Comparison of ENCODE assay signal across 9 cellular contexts in genomic region chr15:79430901-79431635, GRCh38. TPM values are rescaled to one million over a fixed set of nuclear protein-coding genes. Genes with fewer than 3 reads are reported as not detected.
A peak's percentile ranks its signal among the peaks of the same experiment; 100 is the strongest.
DNase-seq lines count a peak whose midpoint lies in the region; ATAC-seq and TF ChIP-seq lines count a peak whose summit lies in the region.
"Had no signal": no experiment of that assay in that cellular context is flagged by ENCODE, and none has a peak within 500 bp of the region (broad histone marks: within the 10 kb centered on the region; RNA-seq: fewer than 3 reads in every experiment).

No MANE protein-coding gene starts in this region.

- TF ChIP-seq CTCF in esophagus muscularis mucosa (IDR thresholded peaks at IDR 0.05) (no peak), osteocyte (IDR thresholded peaks at IDR 0.05) (no peak)

- peak overlapping the region; percentile 68 for H3K4me3 Mint-ChIP-seq in osteocyte (ENCODE audit: unreplicated experiment)

- H3K9ac ChIP-seq in BLaER1, result no peak overlapping the region
- peak overlapping the region; percentile 78 for H3K9ac ChIP-seq in NT2/D1 (ENCODE audit: insufficient read length, low read depth)

- DNase-seq in NT2/D1 (ENCODE audit: low read depth, low spot score) (no peak), esophagus muscularis mucosa (ENCODE audit: extremely low spot score) (peak; percentile 85), osteocyte (ENCODE audit: extremely low spot score, unreplicated experiment) (no peak), EL (no peak), posterior vena cava (ENCODE audit: low spot score) (no peak)
- no peak for DNase-seq in stimulated activated CD4-positive, alpha-beta T cell treated with anti-CD3 and anti-CD28 coated beads, Interleukin-2, amount 100 ng/mL, for 48 hours
- DNase-seq: GF-D8 had no signal

- no peak overlapping the region for H3K27ac Mint-ChIP-seq in osteocyte (ENCODE audit: unreplicated experiment)

- H3K36me3 Mint-ChIP-seq in osteocyte (ENCODE audit: unreplicated experiment), result no peaks in the 10 kb centered on the region

- H3K27me3 Mint-ChIP-seq in osteocyte (ENCODE audit: unreplicated experiment), result peaks cover 78% of the 10 kb centered on the region

- WGBS in esophagus muscularis mucosa, result 24% methylated on average over 13 of the region's 14 CpGs

- peak overlapping the region; percentile 63 for H3K4me2 ChIP-seq in BLaER1

- H3K4me3 ChIP-seq in BLaER1 (no peak overlapping the region), NT2/D1 (ENCODE audit: insufficient read length, low read depth) (peak overlapping the region; percentile 53), esophagus muscularis mucosa (peak overlapping the region; percentile 50 to 58 (median 50))

- no peak for TF ChIP-seq EP300 in esophagus muscularis mucosa (IDR thresholded peaks at IDR 0.05)

- no peaks in the 10 kb centered on the region for H3K36me3 ChIP-seq in BLaER1
- H3K36me3 ChIP-seq in NT2/D1 (ENCODE audit: insufficient read depth, insufficient read length, low read length), result no peaks in the 10 kb centered on the region
- H3K36me3 ChIP-seq in esophagus muscularis mucosa, result no peaks in the 10 kb centered on the region

- H3K27me3 ChIP-seq in BLaER1, result peaks cover 45% of the 10 kb centered on the region
- H3K27me3 ChIP-seq in NT2/D1 (ENCODE audit: insufficient read depth, insufficient read length), result peaks cover 82% of the 10 kb centered on the region
- peaks cover 0 to 97% (median 12%) of the 10 kb centered on the region in 4 donors for H3K27me3 ChIP-seq in esophagus muscularis mucosa

- no peak for ATAC-seq in GM18907 (IDR thresholded peaks at IDR 0.05; ENCODE audit: unreplicated experiment)

- no peak for TF ChIP-seq POLR2A in esophagus muscularis mucosa (IDR thresholded peaks at IDR 0.05; ENCODE audit: low read depth)

- no peak overlapping the region for H3K27ac ChIP-seq in BLaER1
- no peak overlapping the region for H3K27ac ChIP-seq in esophagus muscularis mucosa (replicated peaks in 1 of 4)

- H3K4me1 Mint-ChIP-seq in osteocyte (ENCODE audit: unreplicated experiment), result peaks cover 10% of the 10 kb centered on the region

- no peaks in the 10 kb centered on the region for H4K20me1 ChIP-seq in BLaER1

- H3K4me1 ChIP-seq in BLaER1, result peaks cover 18% of the 10 kb centered on the region
- peaks cover 2% of the 10 kb centered on the region for H3K4me1 ChIP-seq in NT2/D1 (ENCODE audit: insufficient read depth, insufficient read length)
- peaks cover 11 to 23% (median 21%) of the 10 kb centered on the region in 4 donors for H3K4me1 ChIP-seq in esophagus muscularis mucosa

- H3K9me3 Mint-ChIP-seq in osteocyte (ENCODE audit: unreplicated experiment), result no peaks in the 10 kb centered on the region

- H3K9me3 ChIP-seq in BLaER1, result peaks cover 17% of the 10 kb centered on the region
- H3K9me3 ChIP-seq in NT2/D1 (ENCODE audit: insufficient read depth, low read length), result no peaks in the 10 kb centered on the region
- H3K9me3 ChIP-seq in esophagus muscularis mucosa, result no peaks in the 10 kb centered on the region

- intact Hi-C loops in esophagus muscularis mucosa (cut with DNase I), result no loop called here
- intact Hi-C loops in posterior vena cava (cut with DNase I), result no loop called here

RNA-seq across cellular contexts. Expression of gene MINAR1, which starts 1.1 kb away (rescaled TPM):
- total RNA-seq in esophagus muscularis mucosa, result under 1 TPM; 0.13 to 0.75 (median 0.46) TPM
- 1.7 and 2.1 TPM in 2 replicates for total RNA-seq in osteocyte
- under 1 TPM; 0.69 to 0.76 TPM for total RNA-seq in posterior vena cava
